Comparison of ENCODE assay signal across 1 cellular context in genomic region chr2:241354668-241355658, GRCh38.
A peak's percentile ranks its signal among the peaks of the same experiment; 100 is the strongest.
TF ChIP-seq lines count a peak whose summit lies in the region.

No MANE protein-coding gene starts in this region.

TF ChIP-seq in HepG2, 621 proteins besides CTCF, POLR2A, EP300 and RAD21 (continued from another document and continues in another):
- TF ChIP-seq ZBTB4 (CRISPR knock-in tag; IDR thresholded peaks at IDR 0.05; ENCODE audit: borderline replicate concordance) (no peak), ZNF44 (CRISPR knock-in tag; IDR thresholded peaks at IDR 0.05) (0 out of 2 replicates have a peak, but pooled peaks have one; percentile 43), ZFP1 (CRISPR knock-in tag; IDR thresholded peaks at IDR 0.05) (no peak), ZNF383 (CRISPR knock-in tag; IDR thresholded peaks at IDR 0.05; ENCODE audit: borderline replicate concordance) (0 out of 2 replicates have a peak, but pooled peaks have one; percentile 19), ESRRA (CRISPR knock-in tag; IDR thresholded peaks at IDR 0.05; ENCODE audit: low read depth) (no peak; the same call in 1 of the 2 replicates), ZKSCAN1 (IDR thresholded peaks at IDR 0.05; ENCODE audit: low read length) (no peak), PHF5A (CRISPR knock-in tag; IDR thresholded peaks at IDR 0.05; ENCODE audit: low read depth, unreplicated experiment) (no peak), ARHGAP35 (CRISPR knock-in tag; IDR thresholded peaks at IDR 0.05; ENCODE audit: borderline replicate concordance) (no peak; the same call in 1 of the 2 replicates), TEAD3 (CRISPR knock-in tag; optimal IDR thresholded peaks at IDR 0.05; ENCODE audit: borderline replicate concordance) (no peak), SP2 (CRISPR knock-in tag; IDR thresholded peaks at IDR 0.05) (0 out of 2 replicates have a peak, but pooled peaks have one; percentile 34), NR2F6 (IDR thresholded peaks at IDR 0.05) (no peak), NR2F6 (CRISPR knock-in tag; IDR thresholded peaks at IDR 0.05) (no peak), ZNF34 (CRISPR knock-in tag; IDR thresholded peaks at IDR 0.05; ENCODE audit: borderline replicate concordance) (no peak), SNAPC2 (CRISPR knock-in tag; IDR thresholded peaks at IDR 0.05) (no peak), ZNF101 (CRISPR knock-in tag; IDR thresholded peaks at IDR 0.05; ENCODE audit: borderline replicate concordance, low read depth) (no peak), KMT2A (CRISPR knock-in tag; IDR thresholded peaks at IDR 0.05) (no peak), NFE2L2 (IDR thresholded peaks at IDR 0.05; ENCODE audit: low read length) (no peak), ASH2L (IDR thresholded peaks at IDR 0.05; ENCODE audit: insufficient read length, low read depth, low read length) (peak; percentile 28), ZBTB10 (CRISPR knock-in tag; IDR thresholded peaks at IDR 0.05; ENCODE audit: borderline replicate concordance) (peak; percentile 29; the same call in 1 of the 2 replicates), PLSCR1 (CRISPR knock-in tag; IDR thresholded peaks at IDR 0.05; ENCODE audit: borderline replicate concordance) (no peak), TEF (CRISPR knock-in tag; IDR thresholded peaks at IDR 0.05) (no peak), PCBP2 (optimal IDR thresholded peaks at IDR 0.05; ENCODE audit: low read depth, low read length, poor library complexity, severe bottlenecking) (no peak), WIZ (CRISPR knock-in tag; IDR thresholded peaks at IDR 0.05) (no peak), DMAP1 (CRISPR knock-in tag; IDR thresholded peaks at IDR 0.05) (peak; percentile 64; the same call in 1 of the 2 replicates), ETV5 (CRISPR knock-in tag; IDR thresholded peaks at IDR 0.05; ENCODE audit: borderline replicate concordance) (no peak), ZNF790 (CRISPR knock-in tag; IDR thresholded peaks at IDR 0.05; ENCODE audit: borderline replicate concordance) (no peak), CENPT (CRISPR knock-in tag; IDR thresholded peaks at IDR 0.05; ENCODE audit: low read depth) (no peak), E2F2 (CRISPR knock-in tag; IDR thresholded peaks at IDR 0.05; ENCODE audit: borderline replicate concordance) (peak; percentile 53; the same call in 1 of the 2 replicates), POGZ (CRISPR knock-in tag; IDR thresholded peaks at IDR 0.05) (peak; percentile 26; the same call in 1 of the 2 replicates), CENPBD1 (CRISPR knock-in tag; IDR thresholded peaks at IDR 0.05; ENCODE audit: borderline replicate concordance, low read depth) (no peak), ZGPAT (CRISPR knock-in tag; IDR thresholded peaks at IDR 0.05) (peak; percentile 70), ZNF30 (CRISPR knock-in tag; IDR thresholded peaks at IDR 0.05) (no peak), TERF1 (CRISPR knock-in tag; IDR thresholded peaks at IDR 0.05) (no peak), MTA1 (CRISPR knock-in tag; IDR thresholded peaks at IDR 0.05; ENCODE audit: borderline replicate concordance) (0 out of 2 replicates have a peak, but pooled peaks have one; percentile 43), RBAK (CRISPR knock-in tag; IDR thresholded peaks at IDR 0.05) (no peak), RFXANK (CRISPR knock-in tag; IDR thresholded peaks at IDR 0.05) (no peak), HNF1B (CRISPR knock-in tag; IDR thresholded peaks at IDR 0.05) (0 out of 2 replicates have a peak, but pooled peaks have one; percentile 56), ZNF329 (CRISPR knock-in tag; IDR thresholded peaks at IDR 0.05; ENCODE audit: low read depth) (no peak), HMGXB3 (CRISPR knock-in tag; IDR thresholded peaks at IDR 0.05; ENCODE audit: borderline replicate concordance) (no peak), ZNF724P (CRISPR knock-in tag; IDR thresholded peaks at IDR 0.05; ENCODE audit: borderline replicate concordance) (0 out of 2 replicates have a peak, but pooled peaks have one; percentile 50), ATRX (CRISPR knock-in tag; IDR thresholded peaks at IDR 0.05; ENCODE audit: borderline replicate concordance) (no peak), ISL2 (CRISPR knock-in tag; IDR thresholded peaks at IDR 0.05) (peak; percentile 44; the same call in 1 of the 2 replicates), STAG1 (CRISPR knock-in tag; IDR thresholded peaks at IDR 0.05) (no peak), SUZ12 (IDR thresholded peaks at IDR 0.05; ENCODE audit: low read depth, low read length) (no peak), GFI1 (CRISPR knock-in tag; IDR thresholded peaks at IDR 0.05; ENCODE audit: borderline replicate concordance) (0 out of 2 replicates have a peak, but pooled peaks have one; percentile 47), MYC (CRISPR knock-in tag; IDR thresholded peaks at IDR 0.05; ENCODE audit: borderline replicate concordance) (peak; percentile 51; the same call in 1 of the 2 replicates), MEF2D (CRISPR knock-in tag; IDR thresholded peaks at IDR 0.05) (peak; percentile 83), HNRNPLL (IDR thresholded peaks at IDR 0.05; ENCODE audit: low read depth, low read length, poor library complexity, severe bottlenecking) (no peak)
